ENCODE assay signal across 23 cellular contexts in the genomic region with DNA sequence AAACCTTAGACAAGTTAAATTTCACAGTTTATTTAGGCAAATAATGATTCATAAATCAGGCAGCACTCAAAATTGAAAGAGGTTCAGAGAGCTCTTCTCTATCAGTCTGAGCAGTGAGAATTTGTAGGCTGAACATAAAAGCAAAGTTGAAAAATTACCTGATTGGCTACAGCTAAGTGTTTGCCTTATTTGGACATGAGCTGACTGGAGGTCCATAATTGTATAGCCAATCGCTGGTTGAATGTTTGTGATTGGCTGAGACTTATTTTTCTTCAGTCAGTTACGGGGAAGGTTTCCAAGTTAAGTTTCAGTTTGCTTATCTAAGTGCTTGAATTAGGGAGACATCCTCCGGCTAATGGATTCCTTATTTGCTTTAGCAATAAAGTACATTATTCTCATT.
A peak's percentile ranks its signal among the peaks of the same experiment; 100 is the strongest.
DNase-seq lines count a peak whose midpoint lies in the region; ATAC-seq and TF ChIP-seq lines count a peak whose summit lies in the region.
"Had no signal": no experiment of that assay in that cellular context is flagged by ENCODE, and none has a peak within 500 bp of the region (broad histone marks: within the 10 kb centered on the region; RNA-seq: fewer than 3 reads in every experiment).

No MANE protein-coding gene starts in this region.

- no peaks in the 10 kb centered on the region for H3K36me3 ChIP-seq in A673 (ENCODE audit: insufficient read depth, low read length, poor library complexity, severe bottlenecking)
- H3K36me3 ChIP-seq in fibroblast of lung (ENCODE audit: control insufficient read depth, insufficient read depth, low read length): no peaks in the 10 kb centered on the region
- no peaks in the 10 kb centered on the region for H3K36me3 ChIP-seq in upper lobe of left lung
- H3K36me3 ChIP-seq: SJSA1, vagina had no signal

- no peak overlapping the region for H3K27ac ChIP-seq in A673 (ENCODE audit: low read depth, low read length, poor library complexity, severe bottlenecking)
- no peak overlapping the region for H3K27ac ChIP-seq in fibroblast of lung (ENCODE audit: insufficient read depth, low read length)
- no peak overlapping the region for H3K27ac ChIP-seq in substantia nigra (ENCODE audit: low read depth, low read length, poor library complexity, severe bottlenecking)
- H3K27ac ChIP-seq in upper lobe of left lung: no peak overlapping the region
- H3K27ac ChIP-seq: A549, dorsolateral prefrontal cortex, SJSA1, testis, vagina had no signal

- H3K27me3 ChIP-seq in A673 (replicated peaks; ENCODE audit: insufficient read depth, low read depth, low read length, poor library complexity) (no peaks in the 10 kb centered on the region), fibroblast of lung (ENCODE audit: control insufficient read depth, insufficient read depth, low read length) (no peaks in the 10 kb centered on the region), upper lobe of left lung (no peaks in the 10 kb centered on the region)
- H3K27me3 ChIP-seq: dorsolateral prefrontal cortex, SJSA1, testis, vagina had no signal

- H3K9ac ChIP-seq in fibroblast of lung (ENCODE audit: insufficient read depth, low read length): no peak overlapping the region

- no peak for TF ChIP-seq EP300 in upper lobe of left lung (IDR thresholded peaks at IDR 0.05)

- peak overlapping the region; percentile 59 for H2AFZ ChIP-seq in fibroblast of lung (ENCODE audit: low read length)

- no peaks in the 10 kb centered on the region for H3K79me2 ChIP-seq in fibroblast of lung (ENCODE audit: control insufficient read depth, insufficient read depth, low read length)

- H3K4me1 ChIP-seq in A673 (ENCODE audit: insufficient read depth, low read length, poor library complexity, severe bottlenecking) (no peaks in the 10 kb centered on the region), fibroblast of lung (ENCODE audit: control insufficient read depth, extremely low read depth, insufficient read depth, low read length) (no peaks in the 10 kb centered on the region), upper lobe of left lung (no peaks in the 10 kb centered on the region)
- H3K4me1 ChIP-seq: A549, SJSA1, testis, vagina had no signal

- peak overlapping the region; percentile 35 for H3K4me2 ChIP-seq in fibroblast of lung (ENCODE audit: extremely low read depth, insufficient read depth, low read length)
- H3K4me2 ChIP-seq: A549 had no signal

- no TSS peak for BruUV-seq in A673 (replicated peaks; lab: Mats Ljungman, UMichigan)

- TF ChIP-seq CTCF in A673 (conservative IDR thresholded peaks at IDR 0.05; ENCODE audit: low read depth, low read length): no peak
- no peak for TF ChIP-seq CTCF in fibroblast of lung (conservative IDR thresholded peaks at IDR 0.05 in 1 of 2, IDR thresholded peaks at IDR 0.05 in 1 of 2; ENCODE audit: low read depth in 1 of 2, low read length in 2 of 2)
- TF ChIP-seq CTCF in upper lobe of left lung (IDR thresholded peaks at IDR 0.05): no peak

- no peak for ATAC-seq in upper lobe of left lung (ENCODE audit: low FRiP score in 2 of 2)
- ATAC-seq: A549; activated CD4-positive, alpha-beta T cell treated with anti-CD3 and anti-CD28 coated beads for 36 hours; activated naive CD8-positive, alpha-beta T cell treated with anti-CD3 and anti-CD28 coated beads, Interleukin-2, amount 50 U/mL, for 24 hours; naive thymus-derived CD8-positive, alpha-beta T cell had no signal

- POLR2A ChIA-PET in A673 (lab: Charles Lee; ENCODE audit: low non-redundant PET) (no interaction called here), HEK293T (lab: Yijun Ruan, JAX) (no interaction called here)

- no peaks in the 10 kb centered on the region for H4K20me1 ChIP-seq in fibroblast of lung (ENCODE audit: control insufficient read depth, extremely low read depth, insufficient read depth, low read length)

- WGBS in upper lobe of left lung, 2 donors: 76% methylated on average over 3 of the region's 3 CpGs

- intact Hi-C loops in A673 (cut with micrococcal nuclease; ENCODE audit: unreplicated experiment): no loop called here

- H3K4me3 ChIP-seq in A673 (ENCODE audit: low read depth, low read length, poor library complexity, severe bottlenecking) (no peak overlapping the region), fibroblast of lung (replicated peaks in 1 of 4; ENCODE audit: control extremely low read depth in 1 of 4, insufficient read depth in 1 of 4, low read depth in 3 of 4, low read length in 4 of 4) (peak overlapping the region in 1 of 4 experiments; percentile 7), upper lobe of left lung (no peak overlapping the region)
- H3K4me3 ChIP-seq: A549, dorsolateral prefrontal cortex, SJSA1, testis, vagina had no signal

- peak; percentile 7 for DNase-seq in A673 (ENCODE audit: low spot score)
- peak; percentile 32 for DNase-seq in HT1080 (ENCODE audit: low read depth)
- peak; percentile 1 for DNase-seq in SK-MEL-5 (ENCODE audit: low read depth, low spot score)
- DNase-seq in fibroblast of lung (ENCODE audit: low read depth in 2 of 2): peak in 1 of 2 donors; percentile 65
- no peak for DNase-seq in substantia nigra (lab: John Stamatoyannopoulos, UW)
- no peak for DNase-seq in HEK293T (ENCODE audit: extremely low spot score)
- DNase-seq in T-helper 2 cell: no peak
- no peak for DNase-seq in upper lobe of left lung
- DNase-seq: activated CD4-positive, alpha-beta T cell treated with anti-CD3 and anti-CD28 coated beads for 36 hours; activated gamma-delta T cell; activated naive CD8-positive, alpha-beta T cell treated with anti-CD3 and anti-CD28 coated beads, Interleukin-2, amount 50 U/mL, for 24 hours; cerebellar nuclear complex; DMS153; dorsolateral prefrontal cortex; Kasumi-1; kidney; naive thymus-derived CD8-positive, alpha-beta T cell; NCI-H524; stimulated activated naive CD4-positive, alpha-beta T cell treated with Interleukin-2 at 50 U/mL for 16 hours; testis had no signal

- in situ Hi-C loops in SK-MEL-5 (cut with HindIII; ENCODE audit: low pct_unique_long_range_greater_than_20kb, low sequenced_read_pairs): no loop called here

- CTCF ChIA-PET in A673 (lab: Charles Lee) (no interaction called here), HEK293T (lab: Yijun Ruan, JAX) (no interaction called here)

- H3K9me3 ChIP-seq in A673 (ENCODE audit: low read depth, low read length, poor library complexity, severe bottlenecking): no peaks in the 10 kb centered on the region
- no peaks in the 10 kb centered on the region for H3K9me3 ChIP-seq in fibroblast of lung (ENCODE audit: control insufficient read depth, insufficient read depth, low read depth, low read length)
- no peaks in the 10 kb centered on the region for H3K9me3 ChIP-seq in upper lobe of left lung
- H3K9me3 ChIP-seq: A549, SJSA1, testis, vagina had no signal

- no peak for TF ChIP-seq POLR2A in upper lobe of left lung (IDR thresholded peaks at IDR 0.05)

TF ChIP-seq in HEK293T, 16 proteins besides CTCF, POLR2A, EP300 and RAD21:
- TF ChIP-seq SUZ12 (IDR thresholded peaks at IDR 0.05) (no peak), ELF4 (IDR thresholded peaks at IDR 0.05) (no peak), CTBP1 (IDR thresholded peaks at IDR 0.05; ENCODE audit: borderline replicate concordance) (no peak), FOXK2 (IDR thresholded peaks at IDR 0.05) (no peak), L3MBTL2 (conservative IDR thresholded peaks at IDR 0.05) (no peak), HDGF (IDR thresholded peaks at IDR 0.05; ENCODE audit: borderline replicate concordance) (no peak), FOXA1 (IDR thresholded peaks at IDR 0.05) (no peak), BHLHE40 (IDR thresholded peaks at IDR 0.05; ENCODE audit: borderline replicate concordance) (no peak), LEF1 (IDR thresholded peaks at IDR 0.05; ENCODE audit: borderline replicate concordance) (no peak), ZNF384 (IDR thresholded peaks at IDR 0.05) (no peak), NFRKB (IDR thresholded peaks at IDR 0.05) (no peak), ARNT (IDR thresholded peaks at IDR 0.05) (no peak), FOXM1 (IDR thresholded peaks at IDR 0.05; ENCODE audit: borderline replicate concordance) (no peak), SP1 (IDR thresholded peaks at IDR 0.05) (no peak), TARDBP (IDR thresholded peaks at IDR 0.05) (no peak)
- TF ChIP-seq, protein P1, sequence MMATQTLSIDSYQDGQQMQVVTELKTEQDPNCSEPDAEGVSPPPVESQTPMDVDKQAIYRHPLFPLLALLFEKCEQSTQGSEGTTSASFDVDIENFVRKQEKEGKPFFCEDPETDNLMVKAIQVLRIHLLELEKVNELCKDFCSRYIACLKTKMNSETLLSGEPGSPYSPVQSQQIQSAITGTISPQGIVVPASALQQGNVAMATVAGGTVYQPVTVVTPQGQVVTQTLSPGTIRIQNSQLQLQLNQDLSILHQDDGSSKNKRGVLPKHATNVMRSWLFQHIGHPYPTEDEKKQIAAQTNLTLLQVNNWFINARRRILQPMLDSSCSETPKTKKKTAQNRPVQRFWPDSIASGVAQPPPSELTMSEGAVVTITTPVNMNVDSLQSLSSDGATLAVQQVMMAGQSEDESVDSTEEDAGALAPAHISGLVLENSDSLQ (IDR thresholded peaks at IDR 0.05): no peak

Comparison
In these comparisons a context has a peak if more than half of its experiments do, and no peak if none do; other contexts are left out.
1. DNase-seq: peak in A673 (single experiment), HT1080 (single experiment) and SK-MEL-5 (single experiment); none in substantia nigra (0 of 49), HEK293T (single experiment), T-helper 2 cell (0 of 5) and upper lobe of left lung (0 of 2).